ENCODE assay signal across 8 cellular contexts in genomic region chr17:18257268-18257681, GRCh38. TPM values are rescaled to one million over a fixed set of nuclear protein-coding genes. Genes with fewer than 3 reads are reported as not detected.
DNase-seq lines count a peak whose midpoint lies in the region; ATAC-seq and TF ChIP-seq lines count a peak whose summit lies in the region.

No MANE protein-coding gene starts in this region.

- peak overlapping the region; percentile 98 for H3K4me3 Mint-ChIP-seq in glutamatergic neuron (ENCODE audit: unreplicated experiment)

- no peaks in the 10 kb centered on the region for H3K36me3 Mint-ChIP-seq in glutamatergic neuron (ENCODE audit: unreplicated experiment)

- H3K4me1 ChIP-seq in skeletal muscle satellite cell (ENCODE audit: control insufficient read depth, insufficient read depth, low read length): peaks cover 38% of the 10 kb centered on the region

- no peak overlapping the region for H3K27ac Mint-ChIP-seq in glutamatergic neuron (ENCODE audit: unreplicated experiment)

- no peaks in the 10 kb centered on the region for H3K9me3 Mint-ChIP-seq in glutamatergic neuron (ENCODE audit: unreplicated experiment)

- no peak for ATAC-seq in GM18867 (IDR thresholded peaks at IDR 0.05; ENCODE audit: unreplicated experiment)

- H3K9ac ChIP-seq in skeletal muscle satellite cell (ENCODE audit: low read depth, low read length): peak overlapping the region; percentile 99

- peak overlapping the region; percentile 98 for H3K4me2 ChIP-seq in skeletal muscle satellite cell (ENCODE audit: low read length)

- DNase-seq in H7 (peak; percentile 91), glutamatergic neuron (no peak), DMS153 (lab: John Stamatoyannopoulos, UW) (no peak), foreskin melanocyte (no peak), DMS114 treated with DMSO at 0.1 percent for 48 hours (lab: John Stamatoyannopoulos, UW; ENCODE audit: unreplicated experiment) (no peak)
- peak; percentile 47 to 58 for DNase-seq in activated CD4-positive, alpha-beta T cell treated with anti-CD3 and anti-CD28 coated beads, Interleukin-2, amount 50 U/mL, for 48 hours

- H3K27me3 ChIP-seq in H7 (ENCODE audit: control insufficient read depth, insufficient read depth, low read length): no peaks in the 10 kb centered on the region
- H3K27me3 ChIP-seq in skeletal muscle satellite cell (ENCODE audit: control insufficient read depth, insufficient read depth, low read length): no peaks in the 10 kb centered on the region

- no peak for TF ChIP-seq CTCF in glutamatergic neuron (IDR thresholded peaks at IDR 0.05; ENCODE audit: partially characterized antibody, unreplicated experiment)

- no peaks in the 10 kb centered on the region for H3K9me3 ChIP-seq in skeletal muscle satellite cell (replicated peaks; ENCODE audit: low read length)

- H3K4me3 ChIP-seq in H7 (ENCODE audit: insufficient read depth, low read depth, low read length) (peak overlapping the region; percentile 92), skeletal muscle satellite cell (ENCODE audit: low read length) (peak overlapping the region; percentile 92)

- H3K27me3 Mint-ChIP-seq in glutamatergic neuron (ENCODE audit: unreplicated experiment): peaks cover 3% of the 10 kb centered on the region

- peaks cover 24% of the 10 kb centered on the region for H3K36me3 ChIP-seq in H7 (replicated peaks; ENCODE audit: control insufficient read depth, insufficient read depth, low read length)
- peaks cover 48% of the 10 kb centered on the region for H3K36me3 ChIP-seq in skeletal muscle satellite cell (ENCODE audit: insufficient read depth, low read length)

- H3K4me1 Mint-ChIP-seq in glutamatergic neuron (ENCODE audit: low read depth, unreplicated experiment): no peaks in the 10 kb centered on the region

RNA-seq across cellular contexts. Expression of gene FLII, which starts 1.3 kb away (rescaled TPM):
- total RNA-seq in H7 (2014; rRNA removed; shearing (Covaris generic)): 199 and 225 TPM in 2 replicates
- 203 TPM for total RNA-seq in glutamatergic neuron (ENCODE audit: unreplicated experiment)
- total RNA-seq in skeletal muscle satellite cell (2012; rRNA removed): 226 and 257 TPM in 2 replicates

RNA-seq across cellular contexts. Expression of gene MIEF2, which starts 3.2 kb away (rescaled TPM):
- 16.2 and 17.3 TPM in 2 replicates for total RNA-seq in H7 (2014; rRNA removed; shearing (Covaris generic))
- 7.4 TPM for total RNA-seq in glutamatergic neuron (ENCODE audit: unreplicated experiment)
- 8.6 and 10.9 TPM in 2 replicates for total RNA-seq in skeletal muscle satellite cell (2012; rRNA removed)

RNA-seq across cellular contexts. Expression of gene LLGL1, which starts 31.8 kb away (rescaled TPM):
- 81.6 and 85.1 TPM in 2 replicates for total RNA-seq in H7 (2014; rRNA removed; shearing (Covaris generic))
- 84.6 TPM for total RNA-seq in glutamatergic neuron (ENCODE audit: unreplicated experiment)
- total RNA-seq in skeletal muscle satellite cell (2012; rRNA removed): 46.3 and 48.9 TPM in 2 replicates

RNA-seq across cellular contexts. Expression of gene TOP3A, which starts 57.5 kb away (rescaled TPM):
- total RNA-seq in H7 (2014; rRNA removed; shearing (Covaris generic)): 36.7 and 48.0 TPM in 2 replicates
- total RNA-seq in glutamatergic neuron (ENCODE audit: unreplicated experiment): 58.6 TPM
- 36.2 and 45.7 TPM in 2 replicates for total RNA-seq in skeletal muscle satellite cell (2012; rRNA removed)

RNA-seq across cellular contexts. Expression of gene SMCR8, which starts 57.8 kb away (rescaled TPM):
- total RNA-seq in H7 (2014; rRNA removed; shearing (Covaris generic)): 13.1 and 14.4 TPM in 2 replicates
- 14.0 TPM for total RNA-seq in glutamatergic neuron (ENCODE audit: unreplicated experiment)
- total RNA-seq in skeletal muscle satellite cell (2012; rRNA removed): 13.3 and 14.7 TPM in 2 replicates

Comparison
In these comparisons a context has a peak if more than half of its experiments do, and no peak if none do; other contexts are left out.
1. DNase-seq: peak in H7 (single experiment) and activated CD4-positive, alpha-beta T cell treated with anti-CD3 and anti-CD28 coated beads, Interleukin-2, amount 50 U/mL, for 48 hours (2 of 2); none in glutamatergic neuron (single experiment), DMS153 (single experiment), foreskin melanocyte (single experiment) and DMS114 treated with DMSO at 0.1 percent for 48 hours (single experiment).